17 cellular contexts compared by ENCODE assay signal in genomic region chr9:128149001-128149701, GRCh38. TPM values are rescaled to one million over a fixed set of nuclear protein-coding genes. Genes with fewer than 3 reads are reported as not detected.
DNase-seq lines count a peak whose midpoint lies in the region; ATAC-seq and TF ChIP-seq lines count a peak whose summit lies in the region.
"Had no signal": no experiment of that assay in that cellular context is flagged by ENCODE, and none has a peak within 500 bp of the region (broad histone marks: within the 10 kb centered on the region; RNA-seq: fewer than 3 reads in every experiment).

TSS of gene LCN2 (plus strand) at chr9:128149453. CDS start at chr9:128149526, 73 bp downstream.

- H3K4me1 Mint-ChIP-seq in Calu3 (ENCODE audit: low read depth, unreplicated experiment) = peaks cover 34% of the 10 kb centered on the region

- no peaks in the 10 kb centered on the region for H3K9me3 ChIP-seq in RWPE2 (ENCODE audit: severe bottlenecking)
- no peaks in the 10 kb centered on the region for H3K9me3 ChIP-seq in osteoblast (ENCODE audit: low read depth, low read length)
- H3K9me3 ChIP-seq in MG63 = no peaks in the 10 kb centered on the region
- H3K9me3 ChIP-seq: SJSA1 had no signal

- CTCF ChIA-PET in Calu3 (lab: Charles Lee) = interaction anchor here (0.5 to 2.6 kb wide), 4 partner anchors 13 to 141 kb away, joined by 4 to 8 read pairs (median 6); no protein-coding TSS in a partner anchor

- peak within 1 kb of the TSS; percentile 58 for H3K27ac ChIP-seq in RWPE2 (ENCODE audit: poor library complexity, severe bottlenecking)
- no peak within 1 kb of the TSS for H3K27ac ChIP-seq in osteoblast (ENCODE audit: low read depth, low read length)
- H3K27ac ChIP-seq: hepatocyte, SJSA1 had no signal

- ATAC-seq in RWPE2 (ENCODE audit: low read depth) (peak; percentile 70), left cardiac atrium (peak in 1 of 2 donors; percentile 27)
- ATAC-seq: stimulated activated naive CD8-positive, alpha-beta T cell treated with anti-CD3 and anti-CD28 coated beads, Interleukin-15, amount 100 ng/mL, for 72 hours had no signal

- intact Hi-C loops in Calu3 (cut with micrococcal nuclease; ENCODE audit: unreplicated experiment) = no loop called here
- intact Hi-C loops in left cardiac atrium (cut with DNase I) = no loop called here

- H3K27ac Mint-ChIP-seq in Calu3 (ENCODE audit: unreplicated experiment) = peak within 1 kb of the TSS; percentile 100
- H3K27ac Mint-ChIP-seq: activated naive CD4-positive, alpha-beta T cell treated with anti-CD3 and anti-CD28 coated beads for 36 hours; stimulated activated naive CD8-positive, alpha-beta T cell treated with anti-CD3 and anti-CD28 coated beads, Interleukin-15, amount 100 ng/mL, for 72 hours had no signal

- DNase-seq in Calu3 = peak; percentile 90
- DNase-seq in RWPE2 (ENCODE audit: low spot score) = peak; percentile 77
- peak; percentile 15 for DNase-seq in left cardiac atrium
- DNase-seq in osteoblast (ENCODE audit: insufficient read length, low spot score, missing footprints) = peak; percentile 65
- no peak for DNase-seq in MG63
- no peak for DNase-seq in dedifferentiated amniotic fluid mesenchymal stem cell (ENCODE audit: extremely low spot score)
- DNase-seq in NCI-H446 (lab: John Stamatoyannopoulos, UW) = no peak
- no peak for DNase-seq in erythroblast (lab: John Stamatoyannopoulos, UW)
- DNase-seq: activated CD4-positive, alpha-beta T cell treated with anti-CD3 and anti-CD28 coated beads for 4 hours; activated naive CD4-positive, alpha-beta T cell treated with anti-CD3 and anti-CD28 coated beads for 36 hours; cortex of kidney; NCI-H510A; nephron progenitor cell; stimulated activated CD4-positive, alpha-beta T cell treated with anti-CD3 and anti-CD28 coated beads, Interleukin-1b, Interleukin-23, amount 100 ng/mL, for 48 hours; stimulated activated naive CD8-positive, alpha-beta T cell treated with anti-CD3 and anti-CD28 coated beads, Interleukin-15, amount 100 ng/mL, for 72 hours had no signal

- H3K27me3 ChIP-seq in RWPE2 (ENCODE audit: insufficient read depth, poor library complexity, severe bottlenecking) = no peaks in the 10 kb centered on the region
- peaks cover 5% of the 10 kb centered on the region for H3K27me3 ChIP-seq in osteoblast (ENCODE audit: insufficient read depth, low read length)
- no peaks in the 10 kb centered on the region for H3K27me3 ChIP-seq in MG63
- H3K27me3 ChIP-seq: hepatocyte, SJSA1 had no signal

- peaks cover 11% of the 10 kb centered on the region for H3K27me3 Mint-ChIP-seq in Calu3 (ENCODE audit: unreplicated experiment)
- H3K27me3 Mint-ChIP-seq: stimulated activated naive CD8-positive, alpha-beta T cell treated with anti-CD3 and anti-CD28 coated beads, Interleukin-15, amount 100 ng/mL, for 72 hours had no signal

- H3K4me3 ChIP-seq in RWPE2 (ENCODE audit: severe bottlenecking) (no peak within 1 kb of the TSS), osteoblast (ENCODE audit: insufficient read depth, low read length) (no peak within 1 kb of the TSS), MG63 (no peak within 1 kb of the TSS)
- H3K4me3 ChIP-seq: hepatocyte, SJSA1 had no signal

- H4K20me1 ChIP-seq in osteoblast (ENCODE audit: insufficient read depth, low read length) = no peaks in the 10 kb centered on the region

- no peak for TF ChIP-seq POLR2A in erythroblast (IDR thresholded peaks at IDR 0.05; ENCODE audit: low read length)

- no peaks in the 10 kb centered on the region for H3K79me2 ChIP-seq in osteoblast (ENCODE audit: insufficient read depth, low read length)
- H3K79me2 ChIP-seq: hepatocyte had no signal

- H2AFZ ChIP-seq in osteoblast (ENCODE audit: low read length) = no peak within 1 kb of the TSS
- H2AFZ ChIP-seq: hepatocyte had no signal

- no TSS peak for BruUV-seq in Calu3 (replicated peaks; lab: Mats Ljungman, UMichigan)

- no peak for TF ChIP-seq CTCF in Calu3 (IDR thresholded peaks at IDR 0.05; ENCODE audit: unreplicated experiment)
- TF ChIP-seq CTCF in RWPE2 (IDR thresholded peaks at IDR 0.05; ENCODE audit: poor library complexity, severe bottlenecking) = no peak
- no peak for TF ChIP-seq CTCF in osteoblast (IDR thresholded peaks at IDR 0.05; ENCODE audit: extremely low read depth, low read depth, low read length)

- no peaks in the 10 kb centered on the region for H3K36me3 ChIP-seq in RWPE2 (ENCODE audit: low read depth)
- no peaks in the 10 kb centered on the region for H3K36me3 ChIP-seq in osteoblast (ENCODE audit: insufficient read depth, low read length)
- H3K36me3 ChIP-seq in MG63 = no peaks in the 10 kb centered on the region
- H3K36me3 ChIP-seq: SJSA1 had no signal

- H3K4me3 Mint-ChIP-seq in Calu3 (ENCODE audit: low read depth, unreplicated experiment) = peak within 1 kb of the TSS; percentile 89
- H3K4me3 Mint-ChIP-seq: activated naive CD4-positive, alpha-beta T cell treated with anti-CD3 and anti-CD28 coated beads for 36 hours; nephron progenitor cell; stimulated activated naive CD8-positive, alpha-beta T cell treated with anti-CD3 and anti-CD28 coated beads, Interleukin-15, amount 100 ng/mL, for 72 hours had no signal

- no peak within 1 kb of the TSS for H3K4me2 ChIP-seq in osteoblast (ENCODE audit: insufficient read depth, low read length)
- H3K4me2 ChIP-seq: hepatocyte had no signal

- H3K9me3 Mint-ChIP-seq in Calu3 (ENCODE audit: low read depth, unreplicated experiment) = no peaks in the 10 kb centered on the region
- H3K9me3 Mint-ChIP-seq: activated naive CD4-positive, alpha-beta T cell treated with anti-CD3 and anti-CD28 coated beads for 36 hours; nephron progenitor cell; stimulated activated naive CD8-positive, alpha-beta T cell treated with anti-CD3 and anti-CD28 coated beads, Interleukin-15, amount 100 ng/mL, for 72 hours had no signal

- peaks cover 69% of the 10 kb centered on the region for H3K36me3 Mint-ChIP-seq in Calu3 (ENCODE audit: insufficient read depth, unreplicated experiment)

- H3K4me1 ChIP-seq in RWPE2 (ENCODE audit: insufficient read depth, poor library complexity, severe bottlenecking) = peaks cover 21% of the 10 kb centered on the region
- no peaks in the 10 kb centered on the region for H3K4me1 ChIP-seq in osteoblast (ENCODE audit: insufficient read depth, low read length)

RNA-seq across cellular contexts. Expression of gene LCN2, which starts in this region (rescaled TPM):
- total RNA-seq in Calu3 (2022) (2,733 and 4,208 TPM in 2 replicates), left cardiac atrium (under 1 TPM in 1 of 2 donors, not detected in 1; 0.38 TPM), osteoblast (not detected in 2 replicates)
- not detected in 2 replicates for total RNA-seq in MG63 (2014; rRNA removed; shearing (Covaris generic); ENCODE audit: low replicate concordance)
- total RNA-seq: activated naive CD4-positive, alpha-beta T cell treated with anti-CD3 and anti-CD28 coated beads for 36 hours; SJSA1 had no signal

Comparison
In these comparisons a context has a peak if more than half of its experiments do, and no peak if none do; other contexts are left out.
1. RNA of gene LCN2 (total RNA-seq): 2,733 to 4,208 TPM in Calu3; 0.38 TPM in left cardiac atrium, not detected in osteoblast and not detected in MG63; every median in the first group is over 1,000 times any median in the second.
2. Peak in DNase-seq in left cardiac atrium; RNA of the gene not detected or under 1 TPM.
3. Peak in DNase-seq in osteoblast; RNA of the gene not detected or under 1 TPM.
4. DNase-seq: peak in Calu3 (single experiment) and RWPE2 (single experiment); none in MG63 (single experiment), dedifferentiated amniotic fluid mesenchymal stem cell (single experiment), NCI-H446 (0 of 2) and erythroblast (0 of 2).